ENCODE assay signal across 24 cellular contexts in the genomic region with DNA sequence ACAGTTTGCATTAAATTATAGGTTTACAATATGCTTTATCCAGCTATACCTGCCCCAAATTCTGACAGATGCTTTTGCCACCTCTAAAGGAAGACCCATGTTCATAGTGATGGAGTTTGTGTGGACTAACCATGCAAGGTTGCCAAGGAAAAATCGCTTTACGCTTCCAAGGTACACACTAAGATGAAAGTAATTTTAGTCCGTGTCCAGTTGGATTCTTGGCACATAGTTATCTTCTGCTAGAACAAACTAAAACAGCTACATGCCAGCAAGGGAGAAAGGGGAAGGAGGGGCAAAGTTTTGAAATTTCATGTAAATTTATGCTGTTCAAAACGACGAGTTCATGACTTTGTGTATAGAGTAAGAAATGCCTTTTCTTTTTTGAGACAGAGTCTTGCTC.
"Had no signal": no experiment of that assay in that cellular context is flagged by ENCODE, and none has a peak within 500 bp of the region (broad histone marks: within the 10 kb centered on the region; RNA-seq: fewer than 3 reads in every experiment).

No MANE protein-coding gene starts in this region.

- ATAC-seq: activated T-helper 17 cell treated with anti-CD3 and anti-CD28 coated beads, Interleukin-2, amount 50 U/mL, for 72 hours; esophagus mucosa; natural killer cell treated with Interleukin-12 subunit alpha and Interleukin-12 subunit beta and Interleukin-15 and Interleukin-18, amount 100 ng/mL, for 72 hours; upper lobe of right lung had no signal

- H3K36me3 ChIP-seq: SJCRH30, upper lobe of right lung had no signal

- H3K27ac ChIP-seq: neutrophil, SJCRH30, skin epidermis, upper lobe of right lung had no signal

- H3K9me3 ChIP-seq: neutrophil, SJCRH30, upper lobe of right lung had no signal

- H3K4me3 ChIP-seq: lung, SJCRH30, skin epidermis, upper lobe of right lung had no signal

- DNase-seq: activated CD4-positive, alpha-beta memory T cell treated with anti-CD3 and anti-CD28 coated beads, Interleukin-2, amount 10 ng/mL, durations not matched to agents 7 days and 5 days; activated CD4-positive, alpha-beta T cell treated with anti-CD3 and anti-CD28 coated beads for 48 hours; activated CD4-positive, CD25-positive, alpha-beta regulatory T cell; activated naive CD4-positive, alpha-beta T cell; activated naive CD8-positive, alpha-beta T cell treated with anti-CD3 and anti-CD28 coated beads for 36 hours; activated T-cell treated with anti-CD3 and anti-CD28 coated beads, Interleukin-2, amount 50 U/mL, for 1 hour; amniotic stem cell; central memory CD4-positive, alpha-beta T cell; effector CD4-positive, alpha-beta T cell; foreskin fibroblast; glutamatergic neuron; posterior cingulate gyrus; retina; SJCRH30; stimulated activated CD4-positive, alpha-beta T cell treated with anti-CD3 and anti-CD28 coated beads, Interleukin-15, amount 100 ng/mL, for 24 hours; stimulated activated CD4-positive, alpha-beta T cell treated with anti-CD3 and anti-CD28 coated beads, Interleukin-2, amount 100 ng/mL, for 48 hours; T1000; upper lobe of right lung had no signal

- H3K4me1 ChIP-seq: SJCRH30 had no signal

- H3K27me3 ChIP-seq: neutrophil, SJCRH30, upper lobe of right lung had no signal
